In genomic region chr1:26543444-26543835, GRCh38 we compare ENCODE assay signal across 10 cellular contexts. TPM values are rescaled to one million over a fixed set of nuclear protein-coding genes. Genes with fewer than 3 reads are reported as not detected.
DNase-seq lines count a peak whose midpoint lies in the region; ATAC-seq and TF ChIP-seq lines count a peak whose summit lies in the region.
"Had no signal": no experiment of that assay in that cellular context is flagged by ENCODE, and none has a peak within 500 bp of the region (broad histone marks: within the 10 kb centered on the region; RNA-seq: fewer than 3 reads in every experiment).

No MANE protein-coding gene starts in this region.

- H3K4me3 ChIP-seq in GM08714 (ENCODE audit: low read length), result peak overlapping the region; percentile 35; the same call in 1 of the 2 replicates
- H3K4me3 ChIP-seq in OCI-LY3 (ENCODE audit: low read length), result peak overlapping the region; percentile 95
- peak overlapping the region in 47 of 59 donors; percentile 4 to 54 (median 31) for H3K4me3 ChIP-seq in dorsolateral prefrontal cortex
- peak overlapping the region in 2 of 7 experiments; percentile 1 to 2 for H3K4me3 ChIP-seq in skin epidermis

- no peak overlapping the region for H2AFZ ChIP-seq in OCI-LY3 (ENCODE audit: low read depth, low read length)

- intact Hi-C loops in dorsolateral prefrontal cortex (cut with DNase I), result no loop called here

- peaks cover 25% of the 10 kb centered on the region for H3K36me3 ChIP-seq in OCI-LY3 (replicated peaks; ENCODE audit: low read depth, low read length)

- H3K27me3 ChIP-seq in OCI-LY3 (ENCODE audit: low read depth, low read length) (no peaks in the 10 kb centered on the region), dorsolateral prefrontal cortex (no peaks in the 10 kb centered on the region)

- H3K4me2 ChIP-seq in OCI-LY3 (ENCODE audit: low read length), result peak overlapping the region; percentile 100
- H3K4me2 ChIP-seq: KMS-11 had no signal

- no peak for TF ChIP-seq CTCF in OCI-LY3 (IDR thresholded peaks at IDR 0.05; ENCODE audit: low read depth, low read length)
- TF ChIP-seq CTCF in dorsolateral prefrontal cortex (IDR thresholded peaks at IDR 0.05 in 54 of 56, conservative IDR thresholded peaks at IDR 0.05 in 2 of 56; ENCODE audit: low read depth in 1 of 56, partially characterized antibody in 56 of 56), result no peak

- peak overlapping the region; percentile 99 for H3K9ac ChIP-seq in OCI-LY3 (ENCODE audit: low read length)
- H3K9ac ChIP-seq: KMS-11 had no signal

- ATAC-seq in activated CD4-positive, CD25-positive, alpha-beta regulatory T cell treated with anti-CD3 and anti-CD28 coated beads, Interleukin-2, amount 50 U/mL, for 24 hours, result no peak
- ATAC-seq in HG03432 (IDR thresholded peaks at IDR 0.05; ENCODE audit: unreplicated experiment) (no peak), GM18498 (IDR thresholded peaks at IDR 0.05; ENCODE audit: unreplicated experiment) (no peak)

- H3K27ac ChIP-seq in OCI-LY3 (ENCODE audit: low read length) (peak overlapping the region; percentile 100), dorsolateral prefrontal cortex (peak overlapping the region in 55 of 59 donors; percentile 25 to 95 (median 88)), skin epidermis (peak overlapping the region in 20 of 21 experiments; percentile 75 to 98 (median 88))
- H3K27ac ChIP-seq: KMS-11 had no signal

- H3K79me2 ChIP-seq in OCI-LY3 (ENCODE audit: low read length), result peaks cover 50% of the 10 kb centered on the region

- H4K20me1 ChIP-seq in OCI-LY3 (ENCODE audit: insufficient read depth, low read length), result peaks cover 18% of the 10 kb centered on the region

- no peaks in the 10 kb centered on the region for H3K9me3 ChIP-seq in OCI-LY3 (ENCODE audit: insufficient read depth, low read length)

- H3K4me1 ChIP-seq in OCI-LY3 (ENCODE audit: low read length), result peaks cover 87% of the 10 kb centered on the region

- DNase-seq in dorsolateral prefrontal cortex, result no peak
- DNase-seq: DMS79, mesenchymal stem cell had no signal

RNA-seq across cellular contexts. Expression of gene RPS6KA1, which starts 13.9 kb away (rescaled TPM):
- total RNA-seq in dorsolateral prefrontal cortex, result 10 to 100 TPM; 11.3 to 46.0 (median 22.5) TPM
